ENCODE assay signal across 8 cellular contexts in the genomic region with DNA sequence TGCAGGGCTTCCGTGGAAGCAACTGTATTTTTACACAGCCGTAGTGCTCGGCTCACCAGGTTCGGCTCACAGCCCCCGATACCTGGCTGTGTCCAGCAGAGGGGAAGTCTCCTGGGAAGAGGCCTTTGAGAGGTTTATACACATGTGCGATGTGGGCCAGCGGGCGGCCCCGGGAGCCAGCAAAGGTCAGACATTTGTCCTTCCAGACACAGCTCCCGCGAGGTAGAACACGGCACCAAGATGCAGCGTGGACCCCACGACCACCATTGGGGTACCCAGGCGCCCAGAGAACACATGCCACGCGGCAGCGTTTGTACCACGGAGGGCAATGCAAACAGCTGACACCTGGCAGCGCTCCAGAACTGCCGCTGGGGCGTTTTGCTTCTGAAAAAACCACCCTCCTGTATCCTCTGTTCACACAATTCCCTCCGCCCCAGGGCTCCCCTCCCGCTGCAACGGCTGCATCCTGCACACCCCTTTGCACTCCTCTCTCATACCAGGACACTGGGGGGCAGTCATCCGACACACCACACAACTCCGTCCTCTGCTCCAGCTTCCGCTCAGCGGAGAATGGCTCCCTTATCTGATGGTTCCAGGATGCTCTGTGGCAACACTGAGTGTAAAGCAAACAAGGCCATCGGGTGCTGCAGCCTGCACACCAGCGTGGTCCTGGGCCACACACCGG.
DNase-seq lines count a peak whose midpoint lies in the region; ATAC-seq and TF ChIP-seq lines count a peak whose summit lies in the region.

No MANE protein-coding gene starts in this region.

- H3K36me3 Mint-ChIP-seq in activated naive CD4-positive, alpha-beta T cell treated with anti-CD3 and anti-CD28 coated beads, Interleukin-2, amount 10 ng/mL, durations not matched to agents 7 days and 5 days = no peaks in the 10 kb centered on the region

- no peak overlapping the region for H3K9ac ChIP-seq in parathyroid adenoma

- H3K4me3 Mint-ChIP-seq in activated naive CD4-positive, alpha-beta T cell treated with anti-CD3 and anti-CD28 coated beads, Interleukin-2, amount 10 ng/mL, durations not matched to agents 7 days and 5 days = no peak overlapping the region

- 31 to 45% methylated on average over 19 to 28 of the region's 32 CpGs for WGBS in testis, 2 donors

- H3K4me3 ChIP-seq in DOHH2 (ENCODE audit: low read length) (no peak overlapping the region), SJSA1 (no peak overlapping the region), parathyroid adenoma (ENCODE audit: low read depth, low read length) (no peak overlapping the region), testis (no peak overlapping the region)

- H3K27me3 ChIP-seq in DOHH2 (ENCODE audit: control insufficient read depth, low read length) = peaks cover 12% of the 10 kb centered on the region
- no peaks in the 10 kb centered on the region for H3K27me3 ChIP-seq in SJSA1 (replicated peaks)
- H3K27me3 ChIP-seq in parathyroid adenoma (ENCODE audit: control insufficient read depth, insufficient read depth, low read length) = no peaks in the 10 kb centered on the region
- no peaks in the 10 kb centered on the region for H3K27me3 ChIP-seq in testis

- DNase-seq in M059J (ENCODE audit: low read depth) (peak; percentile 83), SJSA1 (ENCODE audit: low read depth in 1 of 2, low spot score in 2 of 2) (peak; percentile 84 to 93), head of caudate nucleus (peak; percentile 68 to 93 (median 84)), testis (peak; percentile 89)
- peak; percentile 86 for DNase-seq in activated naive CD4-positive, alpha-beta T cell treated with anti-CD3 and anti-CD28 coated beads, Interleukin-2, amount 10 ng/mL, durations not matched to agents 7 days and 5 days

- TF ChIP-seq CTCF in DOHH2 (IDR thresholded peaks at IDR 0.05; ENCODE audit: low read depth, low read length, poor library complexity, severe bottlenecking) (peak; percentile 42), parathyroid adenoma (IDR thresholded peaks at IDR 0.05) (peak; percentile 46), testis (IDR thresholded peaks at IDR 0.05) (peak; percentile 37 to 50 (median 50))

- no peak overlapping the region for H2AFZ ChIP-seq in parathyroid adenoma

- intact Hi-C loops in head of caudate nucleus (cut with DNase I) (loop anchor here (5.0 kb wide), 1 partner anchor 390 kb away; no protein-coding TSS in a partner anchor), testis (cut with DNase I; ENCODE audit: low total_unique reads) (loop anchor here (5.0 kb wide), 1 partner anchor 390 kb away; no protein-coding TSS in a partner anchor)

- H3K9me3 Mint-ChIP-seq in activated naive CD4-positive, alpha-beta T cell treated with anti-CD3 and anti-CD28 coated beads, Interleukin-2, amount 10 ng/mL, durations not matched to agents 7 days and 5 days = no peaks in the 10 kb centered on the region

- H3K79me2 ChIP-seq in DOHH2 (ENCODE audit: control insufficient read depth, low read length) = no peaks in the 10 kb centered on the region
- no peaks in the 10 kb centered on the region for H3K79me2 ChIP-seq in parathyroid adenoma

- H3K4me2 ChIP-seq in DOHH2 (ENCODE audit: low read length) = no peak overlapping the region
- peak overlapping the region; percentile 18 for H3K4me2 ChIP-seq in parathyroid adenoma (ENCODE audit: low read length)

- peaks cover 57% of the 10 kb centered on the region for H3K4me1 Mint-ChIP-seq in activated naive CD4-positive, alpha-beta T cell treated with anti-CD3 and anti-CD28 coated beads, Interleukin-2, amount 10 ng/mL, durations not matched to agents 7 days and 5 days

- H3K27ac ChIP-seq in DOHH2 (ENCODE audit: low read depth, low read length) = no peak overlapping the region
- H3K27ac ChIP-seq in SJSA1 = peak overlapping the region; percentile 79
- H3K27ac ChIP-seq in parathyroid adenoma = no peak overlapping the region
- no peak overlapping the region for H3K27ac ChIP-seq in testis

- H3K4me1 ChIP-seq in DOHH2 (ENCODE audit: control insufficient read depth, low read length) (peaks cover 36% of the 10 kb centered on the region), SJSA1 (replicated peaks) (peaks cover 38% of the 10 kb centered on the region), parathyroid adenoma (no peaks in the 10 kb centered on the region), testis (peaks cover 15% of the 10 kb centered on the region)

- H3K9me2 ChIP-seq in DOHH2 (replicated peaks; ENCODE audit: control insufficient read depth, low read length) = no peaks in the 10 kb centered on the region

- ATAC-seq in GM18498 (IDR thresholded peaks at IDR 0.05; ENCODE audit: unreplicated experiment) = no peak

- no peaks in the 10 kb centered on the region for H3K36me3 ChIP-seq in DOHH2 (ENCODE audit: control insufficient read depth, low read length)
- H3K36me3 ChIP-seq in SJSA1 = no peaks in the 10 kb centered on the region
- no peaks in the 10 kb centered on the region for H3K36me3 ChIP-seq in parathyroid adenoma (ENCODE audit: control insufficient read depth, insufficient read depth, low read length)
- no peaks in the 10 kb centered on the region for H3K36me3 ChIP-seq in testis (ENCODE audit: low read depth, missing control alignments)

- H3K27ac Mint-ChIP-seq in activated naive CD4-positive, alpha-beta T cell treated with anti-CD3 and anti-CD28 coated beads, Interleukin-2, amount 10 ng/mL, durations not matched to agents 7 days and 5 days = peak overlapping the region; percentile 44

- CTCF ChIA-PET in activated naive CD4-positive, alpha-beta T cell treated with anti-CD3 and anti-CD28 coated beads, Interleukin-2, amount 10 ng/mL, durations not matched to agents 7 days and 5 days (lab: Charles Lee) = interaction anchor here (0.6 to 2.4 kb wide), 29 partner anchors 10 to 690 kb away, joined by 3 to 45 read pairs (median 4); partner anchors contain the start of gene NFIL3

- no peaks in the 10 kb centered on the region for H4K20me1 ChIP-seq in DOHH2 (ENCODE audit: control insufficient read depth, insufficient read depth, low read depth, low read length)

- H3K9me3 ChIP-seq in DOHH2 (ENCODE audit: control insufficient read depth, insufficient read depth, low read length) (no peaks in the 10 kb centered on the region), SJSA1 (replicated peaks) (no peaks in the 10 kb centered on the region), parathyroid adenoma (ENCODE audit: control insufficient read depth, low read length) (no peaks in the 10 kb centered on the region), testis (no peaks in the 10 kb centered on the region)

- H3F3A ChIP-seq in DOHH2 (ENCODE audit: control insufficient read depth, insufficient read depth) = no peaks in the 10 kb centered on the region

- no peak for TF ChIP-seq POLR2A in testis (IDR thresholded peaks at IDR 0.05)

- peaks cover 53% of the 10 kb centered on the region for H3K27me3 Mint-ChIP-seq in activated naive CD4-positive, alpha-beta T cell treated with anti-CD3 and anti-CD28 coated beads, Interleukin-2, amount 10 ng/mL, durations not matched to agents 7 days and 5 days
